ENCODE assay signal across 20 cellular contexts in the genomic region with DNA sequence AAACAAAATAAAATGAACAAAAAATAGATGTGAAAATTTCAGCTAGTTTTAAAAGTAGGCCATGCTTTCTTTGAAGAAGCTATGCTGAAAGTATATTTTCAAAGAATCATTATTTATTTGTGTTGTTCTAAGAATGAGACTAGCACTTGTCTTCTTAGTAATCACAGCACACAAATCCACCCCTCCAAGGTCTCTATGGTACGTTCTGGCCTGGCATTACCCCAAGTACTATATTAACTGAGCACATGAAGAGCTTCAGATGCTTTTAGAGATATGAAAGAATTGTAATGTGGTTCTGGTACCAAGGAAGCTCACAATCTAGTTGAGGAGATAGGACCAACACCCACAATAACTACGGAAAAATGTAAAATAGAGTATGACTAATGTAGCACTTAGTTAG.
DNase-seq lines count a peak whose midpoint lies in the region; ATAC-seq and TF ChIP-seq lines count a peak whose summit lies in the region.
"Had no signal": no experiment of that assay in that cellular context is flagged by ENCODE, and none has a peak within 500 bp of the region (broad histone marks: within the 10 kb centered on the region; RNA-seq: fewer than 3 reads in every experiment).

No MANE protein-coding gene starts in this region.

- H3K4me1 ChIP-seq in SK-N-SH (ENCODE audit: control insufficient read depth in 1 of 2, insufficient read depth in 2 of 2, low read depth in 1 of 2, low read length in 1 of 2) (no peaks in the 10 kb centered on the region; a peak in 1 of 4 replicates), prostate gland (replicated peaks) (no peaks in the 10 kb centered on the region)
- H3K4me1 ChIP-seq in CD4-positive, alpha-beta memory T cell (ENCODE audit: insufficient read depth, low read length) = peaks cover 19% of the 10 kb centered on the region

- 69% methylated on average over 2 of the region's 2 CpGs for WGBS in SK-N-SH (ENCODE audit: low lambda C conversion rate)
- 35% methylated on average over 2 of the region's 2 CpGs for WGBS in prostate gland

- no peak overlapping the region for H3K4me2 ChIP-seq in SK-N-SH
- H3K4me2 ChIP-seq: BLaER1 treated with 17β-estradiol and CSF1 and Interleukin-3, amounts not matched to agents 10 nM and 100 nM had no signal

- TF ChIP-seq POLR2A in prostate gland (IDR thresholded peaks at IDR 0.05) = no peak

- H3K27ac ChIP-seq in SK-N-SH (ENCODE audit: low read depth in 2 of 2, low read length in 1 of 2) (no peak overlapping the region), prostate gland (no peak overlapping the region)
- H3K27ac ChIP-seq in CD4-positive, alpha-beta memory T cell (ENCODE audit: low read depth, low read length) = no peak overlapping the region
- H3K27ac ChIP-seq: BLaER1 treated with 17β-estradiol and CSF1 and Interleukin-3, amounts not matched to agents 10 nM and 100 nM; GM23248 had no signal

- POLR2A ChIA-PET in SK-N-SH (lab: Yijun Ruan, JAX) = no interaction called here
- POLR2A ChIA-PET in CD4-positive, alpha-beta memory T cell (lab: Charles Lee; ENCODE audit: partially characterized antibody) = no interaction called here

- no peak for DNase-seq in SK-N-SH
- peak; percentile 45 for DNase-seq in G401 (ENCODE audit: low spot score)
- peak; percentile 66 for DNase-seq in amniotic epithelial cell (ENCODE audit: low read depth)
- peak; percentile 22 for DNase-seq in prostate gland (ENCODE audit: low spot score)
- DNase-seq in CD4-positive, alpha-beta memory T cell = no peak
- DNase-seq in middle frontal gyrus (ENCODE audit: extremely low spot score, low spot score) = no peak
- DNase-seq: COR-L47, GM23248, KBM-7, NCI-H1436 treated with DMSO at 0.1 percent for 48 hours, NCI-H2029 treated with DMSO at 0.1 percent for 48 hours, NCI-H2171 treated with DMSO at 0.1 percent for 48 hours, NCI-H446 treated with DMSO at 0.1 percent for 48 hours, NCI-H748 treated with DMSO at 0.1 percent for 48 hours, OCI-M1, SIG-M5 had no signal

- CTCF ChIA-PET in SK-N-SH (lab: Yijun Ruan, JAX) = interaction anchor here (0.8 kb wide), 1 partner anchor 42 kb away, joined by 4 read pairs; no protein-coding TSS in a partner anchor
- CTCF ChIA-PET in CD4-positive, alpha-beta memory T cell (lab: Charles Lee; ENCODE audit: partially characterized antibody) = interaction anchor here (1.1 to 1.4 kb wide), 2 partner anchors 14 to 112 kb away, joined by 3 read pairs; no protein-coding TSS in a partner anchor

- TF ChIP-seq RAD21 in SK-N-SH (IDR thresholded peaks at IDR 0.05; ENCODE audit: low read length) = no peak

- H3K9ac ChIP-seq in SK-N-SH = no peak overlapping the region
- H3K9ac ChIP-seq: BLaER1 treated with 17β-estradiol and CSF1 and Interleukin-3, amounts not matched to agents 10 nM and 100 nM; GM23248 had no signal

- no peaks in the 10 kb centered on the region for H3K79me2 ChIP-seq in SK-N-SH (ENCODE audit: insufficient read depth)

- TF ChIP-seq CTCF in SK-N-SH (IDR thresholded peaks at IDR 0.05) (no peak), prostate gland (IDR thresholded peaks at IDR 0.05) (no peak)

- H3K27me3 ChIP-seq in SK-N-SH (ENCODE audit: insufficient read depth) (no peaks in the 10 kb centered on the region), prostate gland (replicated peaks; ENCODE audit: insufficient read depth) (no peaks in the 10 kb centered on the region)
- H3K27me3 ChIP-seq in CD4-positive, alpha-beta memory T cell (ENCODE audit: insufficient read depth, low read length) = no peaks in the 10 kb centered on the region
- H3K27me3 ChIP-seq: BLaER1 treated with 17β-estradiol and CSF1 and Interleukin-3, amounts not matched to agents 10 nM and 100 nM had no signal

- intact Hi-C loops in prostate gland (cut with DNase I) = no loop called here
- intact Hi-C loops in CD4-positive, alpha-beta memory T cell (cut with micrococcal nuclease) = no loop called here

- in situ Hi-C loops in G401 (cut with HindIII; ENCODE audit: low sequenced_read_pairs) = no loop called here

- peaks cover 4 to 8% of the 10 kb centered on the region in 2 donors for H3K36me3 Mint-ChIP-seq in CD4-positive, alpha-beta memory T cell

- H3K9me2 ChIP-seq in SK-N-SH = no peaks in the 10 kb centered on the region

- H3K4me3 ChIP-seq in SK-N-SH (ENCODE audit: low read depth in 2 of 2, low read length in 1 of 2) (no peak overlapping the region), prostate gland (no peak overlapping the region)
- H3K4me3 ChIP-seq in CD4-positive, alpha-beta memory T cell (ENCODE audit: low read length in 2 of 2) = no peak overlapping the region
- H3K4me3 ChIP-seq: BLaER1 treated with 17β-estradiol and CSF1 and Interleukin-3, amounts not matched to agents 10 nM and 100 nM; GM23248 had no signal

- H3K36me3 ChIP-seq in SK-N-SH (replicated peaks in 1 of 2; ENCODE audit: control insufficient read depth in 1 of 2, insufficient read depth in 2 of 2, low read length in 1 of 2) (no peaks in the 10 kb centered on the region), prostate gland (no peaks in the 10 kb centered on the region)
- H3K36me3 ChIP-seq in CD4-positive, alpha-beta memory T cell (ENCODE audit: insufficient read depth, low read length) = no peaks in the 10 kb centered on the region

- H3K9me3 ChIP-seq in SK-N-SH (no peaks in the 10 kb centered on the region), prostate gland (no peaks in the 10 kb centered on the region)
- H3K9me3 ChIP-seq in CD4-positive, alpha-beta memory T cell (ENCODE audit: control insufficient read depth in 1 of 2, low read length in 2 of 2) = no peaks in the 10 kb centered on the region
- H3K9me3 ChIP-seq: BLaER1 treated with 17β-estradiol and CSF1 and Interleukin-3, amounts not matched to agents 10 nM and 100 nM had no signal

- no peak overlapping the region for H2AFZ ChIP-seq in SK-N-SH (ENCODE audit: low read depth)
- H2AFZ ChIP-seq: GM23248 had no signal

- TF ChIP-seq EP300 in SK-N-SH (IDR thresholded peaks at IDR 0.05; ENCODE audit: borderline replicate concordance in 1 of 2, low read depth in 1 of 2, low read length in 1 of 2) = no peak

- no peaks in the 10 kb centered on the region for H3K9me3 Mint-ChIP-seq in CD4-positive, alpha-beta memory T cell

- no peak for ATAC-seq in SK-N-SH treated with all-trans-retinoic acid at 6 μM for 48 hours
- no peak for ATAC-seq in GM21381 (IDR thresholded peaks at IDR 0.05; ENCODE audit: unreplicated experiment)
- ATAC-seq: HCT116 had no signal

- no peak overlapping the region for H3K27ac Mint-ChIP-seq in CD4-positive, alpha-beta memory T cell

- no peak overlapping the region for H3K4me3 Mint-ChIP-seq in CD4-positive, alpha-beta memory T cell

- no peaks in the 10 kb centered on the region for H4K20me1 ChIP-seq in SK-N-SH (ENCODE audit: insufficient read depth)
- H4K20me1 ChIP-seq: BLaER1 treated with 17β-estradiol and CSF1 and Interleukin-3, amounts not matched to agents 10 nM and 100 nM had no signal

- H3K27me3 Mint-ChIP-seq in CD4-positive, alpha-beta memory T cell = no peaks in the 10 kb centered on the region

- peaks cover 8 to 9% (median 8%) of the 10 kb centered on the region in 4 donors for H3K4me1 Mint-ChIP-seq in CD4-positive, alpha-beta memory T cell

- H3F3A ChIP-seq in SK-N-SH (replicated peaks; ENCODE audit: insufficient read depth) = no peaks in the 10 kb centered on the region

TF ChIP-seq in SK-N-SH, 30 proteins besides CTCF, POLR2A, EP300 and RAD21:
- no peak for TF ChIP-seq MEF2A (IDR thresholded peaks at IDR 0.05; ENCODE audit: borderline replicate concordance, low read depth)
- TF ChIP-seq GATA2 (CRISPR knock-in tag; IDR thresholded peaks at IDR 0.05) = no peak
- no peak for TF ChIP-seq YY1 (IDR thresholded peaks at IDR 0.05; ENCODE audit: low read depth)
- peak; percentile 11; the same call in 1 of the 2 replicates for TF ChIP-seq NFIC (IDR thresholded peaks at IDR 0.05; ENCODE audit: borderline replicate concordance)
- TF ChIP-seq, protein P1, sequence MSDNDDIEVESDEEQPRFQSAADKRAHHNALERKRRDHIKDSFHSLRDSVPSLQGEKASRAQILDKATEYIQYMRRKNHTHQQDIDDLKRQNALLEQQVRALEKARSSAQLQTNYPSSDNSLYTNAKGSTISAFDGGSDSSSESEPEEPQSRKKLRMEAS (IDR thresholded peaks at IDR 0.05; ENCODE audit: low read depth) = no peak
- TF ChIP-seq POLR2AphosphoS5 (IDR thresholded peaks at IDR 0.05; ENCODE audit: low read depth, low read length) = no peak

TF ChIP-seq in SK-N-SH treated with all-trans-retinoic acid at 6 μM for 48 hours, 23 proteins besides CTCF, POLR2A, EP300 and RAD21 (continues in another document):
- no peak for TF ChIP-seq ZNF70 (CRISPR knock-in tag; IDR thresholded peaks at IDR 0.05)
- TF ChIP-seq ISL1 (CRISPR knock-in tag; IDR thresholded peaks at IDR 0.05) = no peak
- TF ChIP-seq, protein P2, sequence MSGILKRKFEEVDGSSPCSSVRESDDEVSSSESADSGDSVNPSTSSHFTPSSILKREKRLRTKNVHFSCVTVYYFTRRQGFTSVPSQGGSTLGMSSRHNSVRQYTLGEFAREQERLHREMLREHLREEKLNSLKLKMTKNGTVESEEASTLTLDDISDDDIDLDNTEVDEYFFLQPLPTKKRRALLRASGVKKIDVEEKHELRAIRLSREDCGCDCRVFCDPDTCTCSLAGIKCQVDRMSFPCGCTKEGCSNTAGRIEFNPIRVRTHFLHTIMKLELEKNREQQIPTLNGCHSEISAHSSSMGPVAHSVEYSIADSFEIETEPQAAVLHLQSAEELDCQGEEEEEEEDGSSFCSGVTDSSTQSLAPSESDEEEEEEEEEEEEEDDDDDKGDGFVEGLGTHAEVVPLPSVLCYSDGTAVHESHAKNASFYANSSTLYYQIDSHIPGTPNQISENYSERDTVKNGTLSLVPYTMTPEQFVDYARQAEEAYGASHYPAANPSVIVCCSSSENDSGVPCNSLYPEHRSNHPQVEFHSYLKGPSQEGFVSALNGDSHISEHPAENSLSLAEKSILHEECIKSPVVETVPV (CRISPR knock-in tag; IDR thresholded peaks at IDR 0.05) = no peak
- TF ChIP-seq ZC3H10 (CRISPR knock-in tag; IDR thresholded peaks at IDR 0.05) = no peak
- TF ChIP-seq CSDC2 (CRISPR knock-in tag; IDR thresholded peaks at IDR 0.05) = no peak
- TF ChIP-seq, protein P3, sequence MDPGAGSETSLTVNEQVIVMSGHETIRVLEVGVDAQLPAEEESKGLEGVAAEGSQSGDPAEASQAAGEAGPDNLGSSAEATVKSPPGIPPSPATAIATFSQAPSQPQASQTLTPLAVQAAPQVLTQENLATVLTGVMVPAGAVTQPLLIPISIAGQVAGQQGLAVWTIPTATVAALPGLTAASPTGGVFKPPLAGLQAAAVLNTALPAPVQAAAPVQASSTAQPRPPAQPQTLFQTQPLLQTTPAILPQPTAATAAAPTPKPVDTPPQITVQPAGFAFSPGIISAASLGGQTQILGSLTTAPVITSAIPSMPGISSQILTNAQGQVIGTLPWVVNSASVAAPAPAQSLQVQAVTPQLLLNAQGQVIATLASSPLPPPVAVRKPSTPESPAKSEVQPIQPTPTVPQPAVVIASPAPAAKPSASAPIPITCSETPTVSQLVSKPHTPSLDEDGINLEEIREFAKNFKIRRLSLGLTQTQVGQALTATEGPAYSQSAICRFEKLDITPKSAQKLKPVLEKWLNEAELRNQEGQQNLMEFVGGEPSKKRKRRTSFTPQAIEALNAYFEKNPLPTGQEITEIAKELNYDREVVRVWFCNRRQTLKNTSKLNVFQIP (CRISPR knock-in tag; IDR thresholded peaks at IDR 0.05; ENCODE audit: borderline replicate concordance, low read depth) = no peak
- no peak for TF ChIP-seq ZNF565 (CRISPR knock-in tag; conservative IDR thresholded peaks at IDR 0.05; ENCODE audit: low read depth)

Comparison
In these comparisons a context has a peak if more than half of its experiments do, and no peak if none do; other contexts are left out.
1. DNase-seq: peak in G401 (single experiment), amniotic epithelial cell (single experiment) and prostate gland (single experiment); none in SK-N-SH (single experiment), CD4-positive, alpha-beta memory T cell (0 of 5) and middle frontal gyrus (single experiment).